8 cellular contexts compared by ENCODE assay signal in genomic region chr1:36148821-36149236, GRCh38. TPM values are rescaled to one million over a fixed set of nuclear protein-coding genes. Genes with fewer than 3 reads are reported as not detected.
DNase-seq lines count a peak whose midpoint lies in the region; ATAC-seq and TF ChIP-seq lines count a peak whose summit lies in the region.

No MANE protein-coding gene starts in this region.

- no peak for DNase-seq in Jurkat, Clone E6-1 (ENCODE audit: low read depth, low spot score)
- DNase-seq in coronary artery (ENCODE audit: low spot score) (no peak), natural killer cell (no peak), HPDE6-E6E7 (ENCODE audit: extremely low spot score) (no peak), NCI-H1694 treated with DMSO at 0.1 percent for 48 hours (lab: John Stamatoyannopoulos, UW) (no peak)

- peak overlapping the region; percentile 80 to 98 (median 90) for H3K27ac ChIP-seq in BLaER1 treated with 17β-estradiol and CSF1 and Interleukin-3, amounts not matched to agents 10 nM and 100 nM
- H3K27ac ChIP-seq in coronary artery: peak overlapping the region; percentile 92 to 98

- TF ChIP-seq CTCF in coronary artery (IDR thresholded peaks at IDR 0.05): no peak
- no peak for TF ChIP-seq CTCF in natural killer cell (IDR thresholded peaks at IDR 0.05)

- no peaks in the 10 kb centered on the region for H3K27me3 Mint-ChIP-seq in natural killer cell (ENCODE audit: low read depth in 2 of 2)

- H3K4me2 ChIP-seq in BLaER1 treated with 17β-estradiol and CSF1 and Interleukin-3, amounts not matched to agents 10 nM and 100 nM: peak overlapping the region; percentile 80 to 97 (median 92)

- H3K4me1 ChIP-seq in BLaER1 treated with 17β-estradiol and CSF1 and Interleukin-3, amounts not matched to agents 10 nM and 100 nM: peaks cover 54 to 60% (median 57%) of the 10 kb centered on the region in 10 experiments

- peak overlapping the region; percentile 76 to 95 (median 91) for H3K9ac ChIP-seq in BLaER1 treated with 17β-estradiol and CSF1 and Interleukin-3, amounts not matched to agents 10 nM and 100 nM

- peak overlapping the region; percentile 100 for H3K4me3 Mint-ChIP-seq in natural killer cell

- no peaks in the 10 kb centered on the region for H3K9me3 Mint-ChIP-seq in natural killer cell

- H3K36me3 ChIP-seq in BLaER1 treated with 17β-estradiol and CSF1 and Interleukin-3, amounts not matched to agents 10 nM and 100 nM: peaks cover 9 to 32% (median 14%) of the 10 kb centered on the region in 11 experiments; a peak in 19 of 22 replicates

- peak overlapping the region; percentile 66 to 84 (median 76) for H3K4me3 ChIP-seq in BLaER1 treated with 17β-estradiol and CSF1 and Interleukin-3, amounts not matched to agents 10 nM and 100 nM
- H3K4me3 ChIP-seq in Jurkat, Clone E6-1 (ENCODE audit: low read length): peak overlapping the region; percentile 93
- H3K4me3 ChIP-seq in coronary artery: peak overlapping the region; percentile 75

- peak overlapping the region; percentile 99 to 100 for H3K27ac Mint-ChIP-seq in natural killer cell

- H3K4me1 Mint-ChIP-seq in natural killer cell: peaks cover 47 to 63% of the 10 kb centered on the region in 2 donors

- H3K27me3 ChIP-seq in BLaER1 treated with 17β-estradiol and CSF1 and Interleukin-3, amounts not matched to agents 10 nM and 100 nM: no peaks in the 10 kb centered on the region

- peaks cover 0 to 28% (median 16%) of the 10 kb centered on the region in 11 experiments; a peak in 14 of 22 replicates for H4K20me1 ChIP-seq in BLaER1 treated with 17β-estradiol and CSF1 and Interleukin-3, amounts not matched to agents 10 nM and 100 nM

- H3K9me3 ChIP-seq in BLaER1 treated with 17β-estradiol and CSF1 and Interleukin-3, amounts not matched to agents 10 nM and 100 nM (replicated peaks in 1 of 11): no peaks in the 10 kb centered on the region; a peak in 3 of 22 replicates

- intact Hi-C loops in natural killer cell (cut with micrococcal nuclease): loop anchor here (1.0 to 5.0 kb wide), 8 partner anchors 8 to 315 kb away; partner anchors contain the start of genes ADPRS, MRPS15, SH3D21 and THRAP3

- H3K36me3 Mint-ChIP-seq in natural killer cell: no peaks in the 10 kb centered on the region

- ATAC-seq in natural killer cell (peak; percentile 1 to 9 (median 2)), GM18511 (IDR thresholded peaks at IDR 0.05; ENCODE audit: unreplicated experiment) (no peak), GM19328 (IDR thresholded peaks at IDR 0.05; ENCODE audit: unreplicated experiment) (no peak)

RNA-seq across cellular contexts. Expression of gene TRAPPC3, which starts 0.5 kb away (rescaled TPM):
- polyA plus RNA-seq in Jurkat, Clone E6-1 (2012; ENCODE audit: insufficient read depth, insufficient read length): 129 TPM
- total RNA-seq in natural killer cell: 10 to 100 TPM; 28.0 to 34.7 (median 34.3) TPM

RNA-seq across cellular contexts. Expression of gene MAP7D1, which starts 7.1 kb away (rescaled TPM):
- polyA plus RNA-seq in Jurkat, Clone E6-1 (2012; ENCODE audit: insufficient read depth, insufficient read length): 103 TPM
- total RNA-seq in natural killer cell: 100 to 1,000 TPM; 213 to 232 (median 230) TPM

RNA-seq across cellular contexts. Expression of gene COL8A2, which starts 23.8 kb away (rescaled TPM):
- not detected for polyA plus RNA-seq in Jurkat, Clone E6-1 (2012; ENCODE audit: insufficient read depth, insufficient read length)
- under 1 TPM; 0.09 to 0.20 (median 0.14) TPM for total RNA-seq in natural killer cell

Comparison
In these comparisons a context has a peak if more than half of its experiments do, and no peak if none do; other contexts are left out.
1. ATAC-seq: peak in natural killer cell (3 of 3); none in GM18511 (single experiment) and GM19328 (single experiment).
2. Peak in every context shown above with its lines, with median percentiles within 50 percentile points of each other: H3K4me3 ChIP-seq.